ENCODE assay signal across 14 cellular contexts in genomic region chr15:66898656-66899402, GRCh38.
"Had no signal": no experiment of that assay in that cellular context is flagged by ENCODE, and none has a peak within 500 bp of the region (broad histone marks: within the 10 kb centered on the region; RNA-seq: fewer than 3 reads in every experiment).

No MANE protein-coding gene starts in this region.

- H3K27ac ChIP-seq: cardiac muscle cell, heart left ventricle, neutrophil, right atrium auricular region, stomach, thyroid gland, VCaP had no signal

- H3K4me1 ChIP-seq: thyroid gland had no signal

- H3K27me3 ChIP-seq: cardiac muscle cell, heart left ventricle, neutrophil, right atrium auricular region, stomach, thyroid gland had no signal

- DNase-seq: activated CD4-positive, alpha-beta T cell treated with anti-CD3 and anti-CD28 coated beads for 36 hours; activated CD8-positive, alpha-beta memory T cell treated with anti-CD3 and anti-CD28 coated beads, Interleukin-2, amount 50 U/mL, for 48 hours; activated CD8-positive, alpha-beta T cell treated with anti-CD3 and anti-CD28 coated beads for 36 hours; activated naive CD4-positive, alpha-beta T cell treated with anti-CD3 and anti-CD28 coated beads for 36 hours; foreskin melanocyte; stomach; T-cell; T1000; thyroid gland had no signal

- H3K36me3 ChIP-seq: cardiac muscle cell, heart left ventricle, neutrophil, right atrium auricular region, stomach, thyroid gland had no signal

- H3K9me3 ChIP-seq: heart left ventricle, neutrophil, right atrium auricular region, stomach, thyroid gland had no signal

- H3K4me3 ChIP-seq: cardiac muscle cell, heart left ventricle, right atrium auricular region, stomach, thyroid gland had no signal
